ENCODE assay signal across 9 cellular contexts in the genomic region with DNA sequence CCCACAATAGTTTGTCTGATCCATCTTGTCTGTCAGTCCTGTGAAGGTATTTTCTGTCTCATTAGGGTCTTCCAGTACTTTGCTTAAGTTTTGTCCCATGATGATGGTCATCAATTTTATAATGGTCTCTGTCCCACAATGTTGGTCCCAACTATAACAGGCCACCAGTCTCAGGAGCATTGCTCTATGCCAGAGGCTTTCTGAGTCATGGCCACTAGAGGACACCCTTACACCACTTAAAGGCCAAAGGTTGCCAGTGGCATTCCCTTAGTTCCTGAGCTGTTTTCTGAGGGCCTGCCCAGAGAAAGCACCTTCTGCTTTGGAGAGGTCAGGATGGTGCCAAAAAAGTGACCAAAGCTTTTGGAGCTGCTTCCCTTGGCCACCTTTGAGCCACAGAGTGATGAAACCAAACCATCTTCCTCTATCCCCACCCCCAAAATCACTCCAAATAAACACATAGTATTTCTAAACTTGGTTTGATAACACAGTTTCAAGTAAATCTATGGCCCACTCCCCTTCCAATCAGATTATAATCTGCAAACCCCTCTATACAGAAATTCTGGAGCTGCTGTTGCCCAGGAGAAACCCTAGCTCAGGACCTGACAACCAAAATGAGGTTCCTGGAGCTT. TPM values are rescaled to one million over a fixed set of nuclear protein-coding genes. Genes with fewer than 3 reads are reported as not detected.
A peak's percentile ranks its signal among the peaks of the same experiment; 100 is the strongest.
DNase-seq lines count a peak whose midpoint lies in the region; ATAC-seq and TF ChIP-seq lines count a peak whose summit lies in the region.
"Had no signal": no experiment of that assay in that cellular context is flagged by ENCODE, and none has a peak within 500 bp of the region (broad histone marks: within the 10 kb centered on the region; RNA-seq: fewer than 3 reads in every experiment).

No MANE protein-coding gene starts in this region.

- no peaks in the 10 kb centered on the region for H3K27me3 ChIP-seq in CD4-positive, CD25-positive, alpha-beta regulatory T cell (ENCODE audit: control insufficient read depth, insufficient read depth, low read length)

- peaks cover 0 to 2% (median 0%) of the 10 kb centered on the region in 7 donors for H3K9me3 Mint-ChIP-seq in CD4-positive, CD25-positive, alpha-beta regulatory T cell
- H3K9me3 Mint-ChIP-seq in nephron progenitor cell = no peaks in the 10 kb centered on the region

- no peak overlapping the region for H3K27ac ChIP-seq in CD4-positive, CD25-positive, alpha-beta regulatory T cell (ENCODE audit: insufficient read depth, low read length, poor library complexity, severe bottlenecking)

- peak; percentile 51 to 65 for ATAC-seq in CD4-positive, CD25-positive, alpha-beta regulatory T cell (ENCODE audit: low read depth in 2 of 2)
- peak; percentile 77 for ATAC-seq in GM19025 (IDR thresholded peaks at IDR 0.05; ENCODE audit: low read depth, unreplicated experiment)
- peak; percentile 74 for ATAC-seq in HG03342 (IDR thresholded peaks at IDR 0.05; ENCODE audit: unreplicated experiment)

- no peaks in the 10 kb centered on the region for H3K4me1 ChIP-seq in CD4-positive, CD25-positive, alpha-beta regulatory T cell (ENCODE audit: control insufficient read depth, insufficient read depth, low read length, poor library complexity, severe bottlenecking)

- DNase-seq in CD4-positive, CD25-positive, alpha-beta regulatory T cell = peak; percentile 30 to 45 (median 30)
- peak; percentile 44 for DNase-seq in NCI-H510A treated with DMSO at 0.1 percent for 48 hours (lab: John Stamatoyannopoulos, UW)
- peak; percentile 19 for DNase-seq in activated T-cell treated with anti-CD3 and anti-CD28 coated beads for 1 hour (ENCODE audit: low read depth)
- peak; percentile 74 for DNase-seq in fibroblast of mammary gland (ENCODE audit: low read depth)
- DNase-seq in nephron progenitor cell = peak; percentile 69
- no peak for DNase-seq in mesenteric fat pad (ENCODE audit: low spot score)

- no peaks in the 10 kb centered on the region for H3K27me3 Mint-ChIP-seq in CD4-positive, CD25-positive, alpha-beta regulatory T cell
- peaks cover 24% of the 10 kb centered on the region for H3K27me3 Mint-ChIP-seq in nephron progenitor cell (ENCODE audit: low read depth, poor library complexity)

- no peak overlapping the region for H3K4me3 Mint-ChIP-seq in CD4-positive, CD25-positive, alpha-beta regulatory T cell
- no peak overlapping the region for H3K4me3 Mint-ChIP-seq in nephron progenitor cell

- H3K4me1 Mint-ChIP-seq in CD4-positive, CD25-positive, alpha-beta regulatory T cell = no peaks in the 10 kb centered on the region
- H3K4me1 Mint-ChIP-seq in nephron progenitor cell = no peaks in the 10 kb centered on the region

- peak; percentile 96 for TF ChIP-seq CTCF in fibroblast of mammary gland (conservative IDR thresholded peaks at IDR 0.05; ENCODE audit: control insufficient read depth, insufficient read depth, low read depth, low read length)
- TF ChIP-seq CTCF in nephron progenitor cell (IDR thresholded peaks at IDR 0.05) = peak; percentile 92

- H3K9me3 ChIP-seq in CD4-positive, CD25-positive, alpha-beta regulatory T cell (ENCODE audit: control insufficient read depth in 2 of 2, low read length in 2 of 2) = no peaks in the 10 kb centered on the region

- no peak overlapping the region for H3K27ac Mint-ChIP-seq in CD4-positive, CD25-positive, alpha-beta regulatory T cell
- H3K27ac Mint-ChIP-seq in nephron progenitor cell = no peak overlapping the region

- H3K36me3 ChIP-seq in CD4-positive, CD25-positive, alpha-beta regulatory T cell (ENCODE audit: control insufficient read depth, insufficient read depth, low read length) = no peaks in the 10 kb centered on the region

- no peak overlapping the region for H3K4me3 ChIP-seq in CD4-positive, CD25-positive, alpha-beta regulatory T cell (ENCODE audit: low read depth, low read length)
- H3K4me3 ChIP-seq in fibroblast of mammary gland (ENCODE audit: control insufficient read depth, low read depth, low read length) = no peak overlapping the region

- H3K36me3 Mint-ChIP-seq in CD4-positive, CD25-positive, alpha-beta regulatory T cell = no peaks in the 10 kb centered on the region
- H3K36me3 Mint-ChIP-seq in nephron progenitor cell (ENCODE audit: low read depth) = no peaks in the 10 kb centered on the region

RNA-seq across cellular contexts. Expression of a gene that starts 19.3 kb away (rescaled TPM):
- 331 TPM for total RNA-seq in CD4-positive, CD25-positive, alpha-beta regulatory T cell
- polyA plus RNA-seq in CD4-positive, CD25-positive, alpha-beta regulatory T cell = 100 to 1,000 TPM; 393 to 507 (median 480) TPM
- total RNA-seq in mesenteric fat pad = 144 TPM

RNA-seq across cellular contexts. Expression of a gene that starts 41.2 kb away (rescaled TPM):
- not detected for total RNA-seq in CD4-positive, CD25-positive, alpha-beta regulatory T cell
- not detected for polyA plus RNA-seq in CD4-positive, CD25-positive, alpha-beta regulatory T cell
- not detected for total RNA-seq in mesenteric fat pad
- total RNA-seq: T-helper 1 cell treated with Interleukin-12 subunit alpha and Interleukin-12 subunit beta and Interleukin-4 antibody, amounts not matched to agents 30 ng/mL and 1 ng/mL, for 36 hours had no signal
